Comparison of ENCODE assay signal across 23 cellular contexts in the genomic region with DNA sequence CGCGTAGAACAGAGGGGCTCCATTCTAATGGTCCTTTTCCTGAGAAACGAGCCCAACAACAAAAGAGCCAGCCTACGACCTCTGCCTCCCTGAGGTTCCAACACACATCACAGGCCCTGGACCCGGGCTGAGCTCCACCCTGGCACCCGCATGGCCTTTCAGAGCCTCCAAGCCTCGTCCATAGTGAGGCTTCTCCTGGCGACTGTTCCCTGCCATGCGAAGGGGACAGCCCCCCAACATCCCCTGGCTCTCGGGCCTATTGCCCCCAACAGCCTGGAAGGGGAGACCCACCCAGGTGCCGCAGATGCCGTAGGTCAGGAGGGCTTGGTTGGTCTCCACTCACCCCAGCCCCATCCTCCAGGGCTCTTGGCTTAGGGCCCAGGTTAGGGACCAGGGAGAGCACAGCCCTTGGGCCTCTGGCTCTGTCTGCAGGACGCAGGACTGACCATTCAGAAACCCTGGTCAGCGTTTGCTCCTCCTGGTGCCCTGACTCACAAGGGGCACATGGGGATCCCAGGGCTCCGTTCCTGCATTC.
"Had no signal": no experiment of that assay in that cellular context is flagged by ENCODE, and none has a peak within 500 bp of the region (broad histone marks: within the 10 kb centered on the region; RNA-seq: fewer than 3 reads in every experiment).

No MANE protein-coding gene starts in this region.

- H3K4me1 Mint-ChIP-seq: mesothelial cell of epicardium; naive B cell; natural killer cell; stimulated activated effector memory CD8-positive, alpha-beta T cell treated with anti-CD3 and anti-CD28 coated beads, Interleukin-12 subunit alpha, Interleukin-12 subunit beta, amount 100 ng/mL, for 72 hours had no signal

- H3K27me3 ChIP-seq: neural progenitor cell, pancreas, upper lobe of right lung had no signal

- H3K4me2 ChIP-seq: neural progenitor cell had no signal

- H3K36me3 Mint-ChIP-seq: mesothelial cell of epicardium, naive B cell, natural killer cell, neural progenitor cell had no signal

- ATAC-seq: natural killer cell; pancreas; right cardiac atrium; sciatic nerve; stimulated activated effector memory CD8-positive, alpha-beta T cell treated with anti-CD3 and anti-CD28 coated beads, Interleukin-12 subunit alpha, Interleukin-12 subunit beta, amount 100 ng/mL, for 72 hours; upper lobe of right lung had no signal

- H3K4me3 Mint-ChIP-seq: mesothelial cell of epicardium; naive B cell; natural killer cell; nephron progenitor cell; neural progenitor cell; stimulated activated effector memory CD8-positive, alpha-beta T cell treated with anti-CD3 and anti-CD28 coated beads, Interleukin-12 subunit alpha, Interleukin-12 subunit beta, amount 100 ng/mL, for 72 hours; stimulated activated naive CD8-positive, alpha-beta T cell treated with anti-CD3 and anti-CD28 coated beads, Interleukin-15, Interleukin-2, amounts not matched to agents 100 ng/mL and 50 ng/mL, for 24 hours had no signal

- H3K36me3 ChIP-seq: neural progenitor cell, pancreas, prostate gland, suprapubic skin, thoracic aorta, tibial artery, upper lobe of right lung had no signal

- H3K27ac Mint-ChIP-seq: mesothelial cell of epicardium; naive B cell; natural killer cell; nephron progenitor cell; neural progenitor cell; stimulated activated effector memory CD8-positive, alpha-beta T cell treated with anti-CD3 and anti-CD28 coated beads, Interleukin-12 subunit alpha, Interleukin-12 subunit beta, amount 100 ng/mL, for 72 hours; stimulated activated naive CD8-positive, alpha-beta T cell treated with anti-CD3 and anti-CD28 coated beads, Interleukin-15, Interleukin-2, amounts not matched to agents 100 ng/mL and 50 ng/mL, for 24 hours had no signal

- H3K9ac ChIP-seq: neural progenitor cell had no signal

- H3K9me3 ChIP-seq: pancreas, prostate gland, suprapubic skin, thoracic aorta, tibial artery, upper lobe of right lung had no signal

- DNase-seq: hippocampal formation; mesendoderm; naive B cell; natural killer cell; nephron progenitor cell; retina; stimulated activated CD4-positive, alpha-beta T cell treated with anti-CD3 and anti-CD28 coated beads, Interleukin-4, amount 100 ng/mL, for 24 hours; stimulated activated naive CD4-positive, alpha-beta T cell; tibial artery; trophoblast cell; upper lobe of right lung had no signal

- H3K27ac ChIP-seq: neural progenitor cell, pancreas, prostate gland, skin epidermis, suprapubic skin, thoracic aorta, tibial artery, upper lobe of right lung had no signal

- H3K27me3 Mint-ChIP-seq: stimulated activated naive CD8-positive, alpha-beta T cell treated with anti-CD3 and anti-CD28 coated beads, Interleukin-15, Interleukin-2, amounts not matched to agents 100 ng/mL and 50 ng/mL, for 24 hours had no signal

- H3K9me3 Mint-ChIP-seq: mesothelial cell of epicardium; natural killer cell; nephron progenitor cell; neural progenitor cell; stimulated activated effector memory CD8-positive, alpha-beta T cell treated with anti-CD3 and anti-CD28 coated beads, Interleukin-12 subunit alpha, Interleukin-12 subunit beta, amount 100 ng/mL, for 72 hours; stimulated activated naive CD8-positive, alpha-beta T cell treated with anti-CD3 and anti-CD28 coated beads, Interleukin-15, Interleukin-2, amounts not matched to agents 100 ng/mL and 50 ng/mL, for 24 hours had no signal

- H3K4me1 ChIP-seq: neural progenitor cell, pancreas, prostate gland, suprapubic skin, tibial artery, upper lobe of right lung had no signal

- H3K4me3 ChIP-seq: lung, neural progenitor cell, pancreas, prostate gland, skin epidermis, suprapubic skin, thoracic aorta, tibial artery, upper lobe of right lung had no signal

- H2AFZ ChIP-seq: neural progenitor cell had no signal
